In genomic region chr3:123841476-123842238, GRCh38 we compare ENCODE assay signal across 21 cellular contexts.
DNase-seq lines count a peak whose midpoint lies in the region; ATAC-seq and FAIRE-seq lines count a peak whose summit lies in the region.
"Had no signal": no experiment of that assay in that cellular context is flagged by ENCODE, and none has a peak within 500 bp of the region (broad histone marks: within the 10 kb centered on the region; RNA-seq: fewer than 3 reads in every experiment).

No MANE protein-coding gene starts in this region.

- peak; percentile 86 for DNase-seq in COLO829 (ENCODE audit: low spot score)
- peak; percentile 30 for DNase-seq in HTR-8/SVneo (ENCODE audit: insufficient read length, low spot score)
- peak; percentile 6 for DNase-seq in SW480 (ENCODE audit: low spot score)
- peak; percentile 42 for DNase-seq in iris pigment epithelial cell (ENCODE audit: low read depth)
- no peak for DNase-seq in activated effector memory CD4-positive, alpha-beta T cell treated with Interleukin-2 at 50 U/mL for 16 hours
- DNase-seq in UCSD-AML1 (lab: John Stamatoyannopoulos, UW; ENCODE audit: unreplicated experiment) = no peak
- DNase-seq: CD4-positive, alpha-beta T cell; DMS53; effector CD8-positive, alpha-beta T cell; gastrocnemius medialis; left cardiac atrium; naive thymus-derived CD4-positive, alpha-beta T cell; NCI-H1694; PC-9; SJCRH30; stimulated activated CD4-positive, alpha-beta T cell treated with anti-CD3 and anti-CD28 coated beads, Interleukin-1b, Interleukin-23, amount 100 ng/mL, for 48 hours; stimulated activated naive B cell treated with anti-CD40 and anti-IgM and Interleukin-4, amounts not matched to agents 10 μg/mL and 1 μg/mL and 100 μg/mL, for 72 hours; WERI-Rb-1 had no signal

- ATAC-seq in HG03520 (IDR thresholded peaks at IDR 0.05; ENCODE audit: unreplicated experiment) (no peak), HG02870 (IDR thresholded peaks at IDR 0.05; ENCODE audit: unreplicated experiment) (no peak)
- ATAC-seq: esophagus mucosa; gastrocnemius medialis; left cardiac atrium; naive thymus-derived CD4-positive, alpha-beta T cell; stimulated activated naive B cell treated with anti-CD40 and anti-IgM and Interleukin-4, amounts not matched to agents 10 μg/mL and 1 μg/mL and 100 μg/mL, for 72 hours had no signal

- no peak for FAIRE-seq in HTR-8/SVneo (lab: Jason Lieb, UNC)

Comparison
In these comparisons a context has a peak if more than half of its experiments do, and no peak if none do; other contexts are left out.
1. DNase-seq: peak in COLO829 (single experiment), HTR-8/SVneo (single experiment), SW480 (single experiment) and iris pigment epithelial cell (single experiment); none in activated effector memory CD4-positive, alpha-beta T cell treated with Interleukin-2 at 50 U/mL for 16 hours (single experiment) and UCSD-AML1 (single experiment).